1 cellular context compared by ENCODE assay signal in the genomic region with DNA sequence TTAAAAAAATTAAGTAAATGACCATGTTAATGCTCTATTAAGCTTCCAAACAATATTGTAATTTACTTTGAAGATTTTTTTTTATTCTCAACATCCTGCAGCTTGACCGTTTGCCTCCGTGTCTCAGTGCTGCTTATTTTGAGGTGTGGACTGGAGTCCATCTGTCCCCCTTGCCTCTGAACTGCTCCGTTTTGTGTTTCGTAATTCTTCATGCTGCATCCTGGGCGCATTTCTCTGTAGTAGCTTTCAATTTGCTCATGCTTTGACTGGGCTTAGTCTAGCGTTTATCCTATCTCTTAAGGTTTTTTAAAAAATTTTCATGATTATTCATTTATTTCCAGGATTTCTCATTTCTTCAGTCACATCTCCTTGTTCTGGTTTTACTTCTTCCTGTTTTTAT.
TF ChIP-seq lines count a peak whose summit lies in the region.

No MANE protein-coding gene starts in this region.

TF ChIP-seq in GM12878, 131 proteins besides CTCF, POLR2A, EP300 and RAD21:
- TF ChIP-seq RFX5 (IDR thresholded peaks at IDR 0.05; ENCODE audit: low read depth, low read length) (no peak), FOXK2 (IDR thresholded peaks at IDR 0.05) (no peak), GABPA (IDR thresholded peaks at IDR 0.05; ENCODE audit: low read depth) (no peak), ZNF24 (IDR thresholded peaks at IDR 0.05) (no peak)
- TF ChIP-seq, protein P1, sequence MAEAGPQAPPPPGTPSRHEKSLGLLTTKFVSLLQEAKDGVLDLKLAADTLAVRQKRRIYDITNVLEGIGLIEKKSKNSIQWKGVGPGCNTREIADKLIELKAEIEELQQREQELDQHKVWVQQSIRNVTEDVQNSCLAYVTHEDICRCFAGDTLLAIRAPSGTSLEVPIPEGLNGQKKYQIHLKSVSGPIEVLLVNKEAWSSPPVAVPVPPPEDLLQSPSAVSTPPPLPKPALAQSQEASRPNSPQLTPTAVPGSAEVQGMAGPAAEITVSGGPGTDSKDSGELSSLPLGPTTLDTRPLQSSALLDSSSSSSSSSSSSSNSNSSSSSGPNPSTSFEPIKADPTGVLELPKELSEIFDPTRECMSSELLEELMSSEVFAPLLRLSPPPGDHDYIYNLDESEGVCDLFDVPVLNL (IDR thresholded peaks at IDR 0.05; ENCODE audit: low read depth, low read length) = no peak
